In the genomic region with DNA sequence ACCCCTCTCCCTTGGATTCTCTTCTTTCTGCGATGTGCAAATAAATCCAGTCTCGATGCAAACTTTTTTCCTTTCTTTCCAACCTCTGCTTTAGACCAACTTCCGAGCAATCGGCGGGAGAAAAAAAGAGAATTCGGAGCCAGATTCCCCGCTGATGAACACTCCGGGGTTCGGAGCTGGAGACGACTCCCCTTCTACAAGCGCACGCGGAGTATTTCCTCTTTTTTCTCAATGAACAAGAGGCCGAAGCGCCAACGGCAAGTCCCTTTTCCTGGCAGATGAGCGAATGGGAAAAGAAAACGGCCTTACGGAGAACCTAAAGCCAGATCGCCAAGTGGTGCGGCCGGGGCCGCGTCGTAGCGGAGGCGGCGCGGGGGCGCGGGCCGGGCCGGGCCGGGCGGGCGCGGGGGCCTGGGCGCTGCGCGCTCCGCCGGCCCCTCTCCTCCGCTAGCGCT, we compare ENCODE assay signal across 8 cellular contexts. TPM values are rescaled to one million over a fixed set of nuclear protein-coding genes. Genes with fewer than 3 reads are reported as not detected.
A peak's percentile ranks its signal among the peaks of the same experiment; 100 is the strongest.
DNase-seq lines count a peak whose midpoint lies in the region; ATAC-seq and TF ChIP-seq lines count a peak whose summit lies in the region.

No MANE protein-coding gene starts in this region.

- H3K36me3 ChIP-seq in muscle layer of colon (ENCODE audit: insufficient read depth, low read length) = peaks cover 11% of the 10 kb centered on the region

- peaks cover 7% of the 10 kb centered on the region for H3K4me1 ChIP-seq in muscle layer of colon (ENCODE audit: insufficient read depth, low read length)

- no peaks in the 10 kb centered on the region for H3K27me3 ChIP-seq in muscle layer of colon (ENCODE audit: control insufficient read depth in 1 of 2, insufficient read depth in 2 of 2, low read length in 2 of 2)

- H3K36me3 Mint-ChIP-seq in activated T-cell treated with anti-CD3 and anti-CD28 coated beads, Interleukin-2, amount 50 U/mL, for 4 hours (ENCODE audit: insufficient read depth) = no peaks in the 10 kb centered on the region

- H3K27me3 Mint-ChIP-seq in activated T-cell treated with anti-CD3 and anti-CD28 coated beads, Interleukin-2, amount 50 U/mL, for 4 hours (ENCODE audit: low read depth) = peaks cover 53% of the 10 kb centered on the region

- TF ChIP-seq CTCF in coronary artery (IDR thresholded peaks at IDR 0.05) = no peak

- H3K9me3 Mint-ChIP-seq in activated T-cell treated with anti-CD3 and anti-CD28 coated beads, Interleukin-2, amount 50 U/mL, for 4 hours = no peaks in the 10 kb centered on the region

- peak overlapping the region; percentile 97 to 98 for H3K27ac ChIP-seq in coronary artery
- peak overlapping the region; percentile 79 for H3K27ac ChIP-seq in muscle layer of colon (ENCODE audit: low read depth, low read length)

- peaks cover 21% of the 10 kb centered on the region for H3K4me1 Mint-ChIP-seq in activated T-cell treated with anti-CD3 and anti-CD28 coated beads, Interleukin-2, amount 50 U/mL, for 4 hours (ENCODE audit: low read depth)

- H3K4me3 ChIP-seq in coronary artery = peak overlapping the region; percentile 73
- H3K4me3 ChIP-seq in muscle layer of colon (ENCODE audit: low read depth in 1 of 2, low read length in 2 of 2) = peak overlapping the region; percentile 84 to 97

- peak overlapping the region; percentile 83 for H3K4me3 Mint-ChIP-seq in activated T-cell treated with anti-CD3 and anti-CD28 coated beads, Interleukin-2, amount 50 U/mL, for 4 hours

- peak; percentile 41 to 42 for ATAC-seq in activated T-cell treated with anti-CD3 and anti-CD28 coated beads, Interleukin-2, amount 50 U/mL, for 4 hours
- peak; percentile 31 for ATAC-seq in HG02678 (IDR thresholded peaks at IDR 0.05; ENCODE audit: unreplicated experiment)
- no peak for ATAC-seq in GM19455 (IDR thresholded peaks at IDR 0.05; ENCODE audit: unreplicated experiment)

- no peaks in the 10 kb centered on the region for H3K9me3 ChIP-seq in muscle layer of colon (ENCODE audit: low read length)

- peak overlapping the region; percentile 83 for H3K9ac ChIP-seq in muscle layer of colon (ENCODE audit: low read length)

- DNase-seq in activated T-cell treated with anti-CD3 and anti-CD28 coated beads, Interleukin-2, amount 50 U/mL, for 4 hours = no peak
- no peak for DNase-seq in activated T-cell treated with anti-CD3 and anti-CD28 coated beads, Interleukin-2, amount 50 U/mL, for 1 hour
- DNase-seq in NCI-H69 (lab: John Stamatoyannopoulos, UW) (peak; percentile 59), coronary artery (ENCODE audit: low spot score) (no peak), glomerular visceral epithelial cell (ENCODE audit: extremely low spot score) (no peak)

RNA-seq across cellular contexts. Expression of gene SPRY2, which starts 0.3 kb away (rescaled TPM):
- 1 to 10 TPM in 1 of 3 donors, under 1 TPM in 2; 0.33 to 1.8 (median 0.33) TPM for total RNA-seq in activated T-cell treated with anti-CD3 and anti-CD28 coated beads, Interleukin-2, amount 50 U/mL, for 4 hours
